In genomic region chr12:56629459-56630179, GRCh38 we compare ENCODE assay signal across 8 cellular contexts. TPM values are rescaled to one million over a fixed set of nuclear protein-coding genes. Genes with fewer than 3 reads are reported as not detected.
DNase-seq lines count a peak whose midpoint lies in the region; ATAC-seq and TF ChIP-seq lines count a peak whose summit lies in the region.

No MANE protein-coding gene starts in this region.

- TF ChIP-seq POLR2A in lower leg skin (IDR thresholded peaks at IDR 0.05) = no peak

- 0% methylated on average over 32 to 33 of the region's 46 CpGs for WGBS in lower leg skin, 2 donors

- H3K27me3 ChIP-seq in GM06990 (replicated peaks; ENCODE audit: control insufficient read depth, insufficient read depth, low read length) = no peaks in the 10 kb centered on the region

- TF ChIP-seq CTCF in GM06990 (IDR thresholded peaks at IDR 0.05; ENCODE audit: insufficient read depth, low read length, poor library complexity, severe bottlenecking) (no peak), WI38 (IDR thresholded peaks at IDR 0.05; ENCODE audit: low read depth, low read length) (no peak), choroid plexus epithelial cell (conservative IDR thresholded peaks at IDR 0.05; ENCODE audit: low read depth, low read length) (no peak), lower leg skin (IDR thresholded peaks at IDR 0.05) (no peak)

- DNase-seq in GM06990 (ENCODE audit: extremely low read depth, insufficient read length) (peak; percentile 46), choroid plexus epithelial cell (ENCODE audit: low read depth) (peak; percentile 16), lower leg skin (ENCODE audit: low spot score in 2 of 2) (peak in 1 of 2 donors; percentile 88), NCI-H2081 treated with DMSO at 0.1 percent for 48 hours (lab: John Stamatoyannopoulos, UW) (no peak), NCI-H446 (lab: John Stamatoyannopoulos, UW) (no peak)
- DNase-seq in stimulated activated CD8-positive, alpha-beta memory T cell treated with anti-CD3 and anti-CD28 coated beads, Interleukin-15, amount 100 ng/mL, for 1 hour (ENCODE audit: low read depth) = peak; percentile 8

- peak overlapping the region; percentile 97 for H3K4me3 ChIP-seq in GM06990 (replicated peaks; ENCODE audit: low read depth, low read length)
- peak overlapping the region; percentile 98 for H3K4me3 ChIP-seq in WI38 (ENCODE audit: low read depth, low read length)
- peak overlapping the region; percentile 91 for H3K4me3 ChIP-seq in choroid plexus epithelial cell (ENCODE audit: low read depth, low read length)
- H3K4me3 ChIP-seq in lower leg skin (ENCODE audit: low read depth, poor library complexity, severe bottlenecking) = peak overlapping the region; percentile 98

- intact Hi-C loops in lower leg skin (cut with DNase I; ENCODE audit: low total_unique reads) = no loop called here

- peak; percentile 6 for ATAC-seq in HG03064 (IDR thresholded peaks at IDR 0.05; ENCODE audit: low read depth, unreplicated experiment)

- H3K36me3 ChIP-seq in GM06990 (ENCODE audit: control insufficient read depth, insufficient read depth, low read length) = peaks cover 1% of the 10 kb centered on the region

RNA-seq across cellular contexts. Expression of gene BAZ2A, which starts 0.5 kb away (rescaled TPM):
- 100 to 1,000 TPM in 2 of 4 donors, 10 to 100 TPM in 2; 64.8 to 141 (median 107) TPM for total RNA-seq in lower leg skin

RNA-seq across cellular contexts. Expression of gene ATP5F1B, which starts 16.2 kb away (rescaled TPM):
- total RNA-seq in lower leg skin = 100 to 1,000 TPM; 360 to 457 (median 395) TPM

RNA-seq across cellular contexts. Expression of gene PTGES3, which starts 58.5 kb away (rescaled TPM):
- 10 to 100 TPM; 57.0 to 73.7 (median 62.3) TPM for total RNA-seq in lower leg skin

Comparison
In these comparisons a context has a peak if more than half of its experiments do, and no peak if none do; other contexts are left out.
1. DNase-seq: peak in GM06990 (single experiment), choroid plexus epithelial cell (single experiment) and stimulated activated CD8-positive, alpha-beta memory T cell treated with anti-CD3 and anti-CD28 coated beads, Interleukin-15, amount 100 ng/mL, for 1 hour (single experiment); none in NCI-H2081 treated with DMSO at 0.1 percent for 48 hours (single experiment) and NCI-H446 (0 of 2).
2. Peak in every context shown above with its lines, with median percentiles within 50 percentile points of each other: H3K4me3 ChIP-seq.